Comparison of ENCODE assay signal across 10 cellular contexts in genomic region chr17:48561894-48562810, GRCh38. TPM values are rescaled to one million over a fixed set of nuclear protein-coding genes. Genes with fewer than 3 reads are reported as not detected.
A peak's percentile ranks its signal among the peaks of the same experiment; 100 is the strongest.
DNase-seq lines count a peak whose midpoint lies in the region; ATAC-seq and TF ChIP-seq lines count a peak whose summit lies in the region.
"Had no signal": no experiment of that assay in that cellular context is flagged by ENCODE, and none has a peak within 500 bp of the region (broad histone marks: within the 10 kb centered on the region; RNA-seq: fewer than 3 reads in every experiment).

No MANE protein-coding gene starts in this region.

- no peaks in the 10 kb centered on the region for H3K9me3 ChIP-seq in suprapubic skin

- H3K27ac ChIP-seq in suprapubic skin (peak overlapping the region; percentile 15), caudate nucleus (ENCODE audit: low read depth, low read length) (no peak overlapping the region)

- no peaks in the 10 kb centered on the region for H3K9me3 Mint-ChIP-seq in activated CD8-positive, alpha-beta memory T cell treated with anti-CD3 and anti-CD28 coated beads, Interleukin-2, amount 10 ng/mL, durations not matched to agents 7 days and 5 days (ENCODE audit: low read depth)

- no peak for TF ChIP-seq EP300 in suprapubic skin (IDR thresholded peaks at IDR 0.05)

- TF ChIP-seq CTCF in epithelial cell of proximal tubule (conservative IDR thresholded peaks at IDR 0.05; ENCODE audit: low read depth, low read length) (peak; percentile 54), suprapubic skin (IDR thresholded peaks at IDR 0.05) (peak in 1 of 2 donors; percentile 18)

- peaks cover 78% of the 10 kb centered on the region for H3K4me1 ChIP-seq in suprapubic skin

- H3K27ac Mint-ChIP-seq in activated CD8-positive, alpha-beta memory T cell treated with anti-CD3 and anti-CD28 coated beads, Interleukin-2, amount 10 ng/mL, durations not matched to agents 7 days and 5 days, result peak overlapping the region; percentile 3

- no peak for TF ChIP-seq POLR2A in suprapubic skin (IDR thresholded peaks at IDR 0.05)

- peak; percentile 64 for ATAC-seq in activated CD8-positive, alpha-beta memory T cell treated with anti-CD3 and anti-CD28 coated beads, Interleukin-2, amount 10 ng/mL, durations not matched to agents 7 days and 5 days
- peak; percentile 55 for ATAC-seq in HG03175 (IDR thresholded peaks at IDR 0.05; ENCODE audit: unreplicated experiment)

- H3K36me3 ChIP-seq in suprapubic skin, result no peaks in the 10 kb centered on the region

- H3K4me3 Mint-ChIP-seq in activated CD8-positive, alpha-beta memory T cell treated with anti-CD3 and anti-CD28 coated beads, Interleukin-2, amount 10 ng/mL, durations not matched to agents 7 days and 5 days, result no peak overlapping the region

- peaks cover 1% of the 10 kb centered on the region for H3K36me3 Mint-ChIP-seq in activated CD8-positive, alpha-beta memory T cell treated with anti-CD3 and anti-CD28 coated beads, Interleukin-2, amount 10 ng/mL, durations not matched to agents 7 days and 5 days

- CTCF ChIA-PET in activated CD8-positive, alpha-beta memory T cell treated with anti-CD3 and anti-CD28 coated beads, Interleukin-2, amount 10 ng/mL, durations not matched to agents 7 days and 5 days (lab: Charles Lee), result interaction anchor here (1.4 to 1.6 kb wide), 2 partner anchors 69 to 210 kb away, joined by 4 to 6 read pairs; no protein-coding TSS in a partner anchor

- peaks cover 5% of the 10 kb centered on the region for H3K27me3 ChIP-seq in suprapubic skin

- H3K4me1 Mint-ChIP-seq in activated CD8-positive, alpha-beta memory T cell treated with anti-CD3 and anti-CD28 coated beads, Interleukin-2, amount 10 ng/mL, durations not matched to agents 7 days and 5 days, result peaks cover 14% of the 10 kb centered on the region

- no peak for DNase-seq in activated CD8-positive, alpha-beta memory T cell treated with anti-CD3 and anti-CD28 coated beads, Interleukin-2, amount 10 ng/mL, durations not matched to agents 7 days and 5 days
- no peak for DNase-seq in activated CD8-positive, alpha-beta memory T cell treated with anti-CD3 and anti-CD28 coated beads, Interleukin-2, amount 50 U/mL, for 48 hours
- DNase-seq in epithelial cell of proximal tubule (ENCODE audit: low read depth), result no peak
- no peak for DNase-seq in suprapubic skin (ENCODE audit: low spot score in 2 of 2)
- no peak for DNase-seq in caudate nucleus (lab: John Stamatoyannopoulos, UW)
- DNase-seq in NCI-H1436 (lab: John Stamatoyannopoulos, UW), result no peak
- no peak for DNase-seq in activated CD4-positive, CD25-positive, alpha-beta regulatory T cell treated with anti-CD3 and anti-CD28 coated beads, Interleukin-2, amount 50 U/mL, for 72 hours
- DNase-seq: cerebellar nuclear complex had no signal

- no peaks in the 10 kb centered on the region for H3K27me3 Mint-ChIP-seq in activated CD8-positive, alpha-beta memory T cell treated with anti-CD3 and anti-CD28 coated beads, Interleukin-2, amount 10 ng/mL, durations not matched to agents 7 days and 5 days

- 78% methylated on average over 15 of the region's 15 CpGs for WGBS in suprapubic skin

- no peak overlapping the region for H3K4me3 ChIP-seq in epithelial cell of proximal tubule (ENCODE audit: low read depth, low read length)
- no peak overlapping the region for H3K4me3 ChIP-seq in suprapubic skin

RNA-seq across cellular contexts. Expression of gene HOXB4, which starts 16.0 kb away (rescaled TPM):
- 1 to 10 TPM; 7.8 TPM for total RNA-seq in activated CD8-positive, alpha-beta memory T cell treated with anti-CD3 and anti-CD28 coated beads, Interleukin-2, amount 10 ng/mL, durations not matched to agents 7 days and 5 days
- total RNA-seq in epithelial cell of proximal tubule (4.3 and 5.7 TPM in 2 replicates), suprapubic skin (1 to 10 TPM in 3 of 4 donors, under 1 TPM in 1; 0.42 to 3.5 (median 1.0) TPM)

RNA-seq across cellular contexts. Expression of gene HOXB2, which starts 17.2 kb away (rescaled TPM):
- total RNA-seq in activated CD8-positive, alpha-beta memory T cell treated with anti-CD3 and anti-CD28 coated beads, Interleukin-2, amount 10 ng/mL, durations not matched to agents 7 days and 5 days, result 10 to 100 TPM; 17.2 to 17.5 TPM
- total RNA-seq in epithelial cell of proximal tubule (21.1 and 43.7 TPM in 2 replicates), suprapubic skin (10 to 100 TPM in 2 of 4 donors, 1 to 10 TPM in 2; 8.4 to 13.6 (median 9.9) TPM)

RNA-seq across cellular contexts. Expression of gene HOXB3, which starts 27.9 kb away (rescaled TPM):
- total RNA-seq in activated CD8-positive, alpha-beta memory T cell treated with anti-CD3 and anti-CD28 coated beads, Interleukin-2, amount 10 ng/mL, durations not matched to agents 7 days and 5 days, result 10 to 100 TPM; 11.9 to 12.9 TPM
- total RNA-seq in epithelial cell of proximal tubule (22.6 and 49.9 TPM in 2 replicates), suprapubic skin (10 to 100 TPM in 1 of 4 donors, 1 to 10 TPM in 3; 2.3 to 20.8 (median 3.9) TPM)

RNA-seq across cellular contexts. Expression of gene HOXB1, which starts 31.3 kb away (rescaled TPM):
- not detected for total RNA-seq in activated CD8-positive, alpha-beta memory T cell treated with anti-CD3 and anti-CD28 coated beads, Interleukin-2, amount 10 ng/mL, durations not matched to agents 7 days and 5 days
- total RNA-seq in epithelial cell of proximal tubule, result not detected in 2 replicates
- not detected for total RNA-seq in suprapubic skin
- total RNA-seq: mononuclear cell had no signal

RNA-seq across cellular contexts. Expression of gene HOXB5, which starts 31.4 kb away (rescaled TPM):
- under 1 TPM in 1 of 2 experiments, not detected in 1; 0.16 TPM for total RNA-seq in activated CD8-positive, alpha-beta memory T cell treated with anti-CD3 and anti-CD28 coated beads, Interleukin-2, amount 10 ng/mL, durations not matched to agents 7 days and 5 days
- total RNA-seq in epithelial cell of proximal tubule, result 2.8 and 5.5 TPM in 2 replicates
- under 1 TPM in 2 of 4 donors, not detected in 2; 0.72 to 0.80 TPM for total RNA-seq in suprapubic skin
- total RNA-seq: mononuclear cell had no signal
